In genomic region chr22:38489142-38489541, GRCh38 we compare ENCODE assay signal across 15 cellular contexts. TPM values are rescaled to one million over a fixed set of nuclear protein-coding genes. Genes with fewer than 3 reads are reported as not detected.
DNase-seq lines count a peak whose midpoint lies in the region; ATAC-seq, FAIRE-seq and TF ChIP-seq lines count a peak whose summit lies in the region.
"Had no signal": no experiment of that assay in that cellular context is flagged by ENCODE, and none has a peak within 500 bp of the region (broad histone marks: within the 10 kb centered on the region; RNA-seq: fewer than 3 reads in every experiment).

No MANE protein-coding gene starts in this region.

- intact Hi-C loops in K562 (cut with micrococcal nuclease) (no loop called here), spleen (cut with DNase I; ENCODE audit: low total_unique reads) (no loop called here), esophagus muscularis mucosa (cut with DNase I) (no loop called here)

- BruUV-seq in K562 (replicated peaks; lab: Mats Ljungman, UMichigan) = no TSS peak

- in situ Hi-C loops in GM23248 (cut with MboI) (no loop called here), K562 (cut with MboI) (no loop called here)

- TF ChIP-seq RAD21 in K562 (CRISPR knock-in tag; conservative IDR thresholded peaks at IDR 0.05 in 1 of 2, IDR thresholded peaks at IDR 0.05 in 1 of 2) = no peak

- no peaks in the 10 kb centered on the region for H3K9me3 ChIP-seq in GM23248 (ENCODE audit: low read depth)
- H3K9me3 ChIP-seq in K562 (replicated peaks; ENCODE audit: control insufficient read depth, insufficient read depth, low read depth, low read length) = no peaks in the 10 kb centered on the region
- H3K9me3 ChIP-seq in spleen = no peaks in the 10 kb centered on the region
- H3K9me3 ChIP-seq in esophagus muscularis mucosa = no peaks in the 10 kb centered on the region
- no peaks in the 10 kb centered on the region for H3K9me3 ChIP-seq in gastroesophageal sphincter
- H3K9me3 ChIP-seq: A549 had no signal

- H3K36me3 ChIP-seq in GM23248 (ENCODE audit: low read depth) (peaks cover 95% of the 10 kb centered on the region), K562 (ENCODE audit: control insufficient read depth, insufficient read depth, low read length) (peaks cover 94% of the 10 kb centered on the region), spleen (peaks cover 12 to 100% (median 100%) of the 10 kb centered on the region in 6 donors), esophagus muscularis mucosa (peaks cover 96 to 100% (median 100%) of the 10 kb centered on the region in 4 donors), gastroesophageal sphincter (peaks cover 21 to 100% of the 10 kb centered on the region in 2 donors)

- H2AFZ ChIP-seq in GM23248 = no peak overlapping the region
- no peak overlapping the region for H2AFZ ChIP-seq in K562 (ENCODE audit: low read depth, low read length)

- FAIRE-seq in K562 (lab: Jason Lieb, UNC) = no peak
- FAIRE-seq: A549, D721Med had no signal

- H3K4me1 Mint-ChIP-seq in activated naive CD4-positive, alpha-beta T cell treated with anti-CD3 and anti-CD28 coated beads, Interleukin-2, amount 50 U/mL, for 24 hours = peaks cover 63% of the 10 kb centered on the region

- H3K4me2 ChIP-seq in GM23248 (ENCODE audit: unreplicated experiment) (no peak overlapping the region), K562 (ENCODE audit: insufficient read depth, low read length) (no peak overlapping the region)
- H3K4me2 ChIP-seq: A549 had no signal

- CTCF ChIA-PET in K562 (lab: Yijun Ruan, JAX; ENCODE audit: low intra/inter-chr PET ratio) = no interaction called here

- H4K20me1 ChIP-seq in GM23248 (ENCODE audit: insufficient read depth) (0 out of 2 replicates have a peak, but pooled peaks cover 5% of the 10 kb centered on the region), K562 (replicated peaks; ENCODE audit: control insufficient read depth, insufficient read depth, low read length) (no peaks in the 10 kb centered on the region)

- H3K79me2 ChIP-seq in GM23248 (ENCODE audit: insufficient read depth) (peaks cover 85% of the 10 kb centered on the region), K562 (ENCODE audit: control insufficient read depth, insufficient read depth, low read length) (no peaks in the 10 kb centered on the region; the same call in 1 of the 3 replicates)

- no peak for ATAC-seq in activated naive CD4-positive, alpha-beta T cell treated with anti-CD3 and anti-CD28 coated beads, Interleukin-2, amount 50 U/mL, for 72 hours
- ATAC-seq in K562 (no peak), gastroesophageal sphincter (no peak)
- ATAC-seq: A549 had no signal

- H3K4me1 ChIP-seq in GM23248 (ENCODE audit: insufficient read depth) = peaks cover 32% of the 10 kb centered on the region
- no peaks in the 10 kb centered on the region for H3K4me1 ChIP-seq in K562 (replicated peaks in 1 of 2; ENCODE audit: control insufficient read depth in 2 of 2, insufficient read depth in 2 of 2, low read length in 2 of 2)
- peaks cover 0 to 95% (median 13%) of the 10 kb centered on the region in 6 donors for H3K4me1 ChIP-seq in spleen
- H3K4me1 ChIP-seq in esophagus muscularis mucosa = peaks cover 20 to 59% (median 56%) of the 10 kb centered on the region in 4 donors
- peaks cover 4 to 69% (median 13%) of the 10 kb centered on the region in 3 donors for H3K4me1 ChIP-seq in gastroesophageal sphincter

- H3K27me3 ChIP-seq in GM23248 (replicated peaks; ENCODE audit: insufficient read depth) (no peaks in the 10 kb centered on the region), K562 (ENCODE audit: control insufficient read depth in 2 of 2, insufficient read depth in 2 of 2, low read length in 2 of 2) (no peaks in the 10 kb centered on the region), spleen (replicated peaks in 1 of 7) (no peaks in the 10 kb centered on the region), esophagus muscularis mucosa (no peaks in the 10 kb centered on the region), gastroesophageal sphincter (no peaks in the 10 kb centered on the region)

- no peak overlapping the region for H3K4me3 Mint-ChIP-seq in activated naive CD4-positive, alpha-beta T cell treated with anti-CD3 and anti-CD28 coated beads, Interleukin-2, amount 50 U/mL, for 24 hours

- TF ChIP-seq POLR2A in K562 (conservative IDR thresholded peaks at IDR 0.05) (no peak), spleen (IDR thresholded peaks at IDR 0.05) (no peak), esophagus muscularis mucosa (IDR thresholded peaks at IDR 0.05; ENCODE audit: low read depth) (no peak), gastroesophageal sphincter (IDR thresholded peaks at IDR 0.05) (no peak)

- H3K4me3 ChIP-seq in GM23248 (no peak overlapping the region), K562 (no peak overlapping the region), spleen (no peak overlapping the region), esophagus muscularis mucosa (no peak overlapping the region), gastroesophageal sphincter (no peak overlapping the region)
- H3K4me3 ChIP-seq: A549 had no signal

- TF ChIP-seq EP300 in K562 (IDR thresholded peaks at IDR 0.05; ENCODE audit: low read length) (no peak), esophagus muscularis mucosa (IDR thresholded peaks at IDR 0.05) (no peak), gastroesophageal sphincter (IDR thresholded peaks at IDR 0.05) (no peak)

- H3K9me1 ChIP-seq in K562 (ENCODE audit: control insufficient read depth, insufficient read depth, low read length) = peaks cover 3% of the 10 kb centered on the region

- H3K36me3 Mint-ChIP-seq in activated naive CD4-positive, alpha-beta T cell treated with anti-CD3 and anti-CD28 coated beads, Interleukin-2, amount 50 U/mL, for 24 hours = peaks cover 31% of the 10 kb centered on the region
- H3K36me3 Mint-ChIP-seq in activated naive CD4-positive, alpha-beta T cell treated with anti-CD3 and anti-CD28 coated beads, Interleukin-2, amount 50 U/mL, for 72 hours = peaks cover 48 to 80% of the 10 kb centered on the region in 2 donors

- TF ChIP-seq CTCF in K562 (IDR thresholded peaks at IDR 0.05 in 2 of 3, conservative IDR thresholded peaks at IDR 0.05 in 1 of 3; ENCODE audit: insufficient read depth in 2 of 3, low read depth in 1 of 3, low read length in 3 of 3) (no peak), spleen (IDR thresholded peaks at IDR 0.05 in 8 of 11, conservative IDR thresholded peaks at IDR 0.05 in 3 of 11) (no peak), esophagus muscularis mucosa (IDR thresholded peaks at IDR 0.05) (no peak), gastroesophageal sphincter (IDR thresholded peaks at IDR 0.05) (no peak)

- peaks cover 93% of the 10 kb centered on the region for H3F3A ChIP-seq in GM23248 (ENCODE audit: insufficient read depth)

- H3K27ac ChIP-seq in GM23248 (peak overlapping the region; percentile 4; the same call in 1 of the 2 replicates), K562 (ENCODE audit: extremely low read depth, low read depth, low read length) (no peak overlapping the region), spleen (no peak overlapping the region), esophagus muscularis mucosa (replicated peaks in 1 of 4) (peak overlapping the region in 1 of 4 donors; percentile 73), gastroesophageal sphincter (peak overlapping the region in 1 of 4 donors; percentile 53)
- H3K27ac ChIP-seq: A549 had no signal

- H3K9me3 Mint-ChIP-seq in activated naive CD4-positive, alpha-beta T cell treated with anti-CD3 and anti-CD28 coated beads, Interleukin-2, amount 50 U/mL, for 24 hours = no peaks in the 10 kb centered on the region
- H3K9me3 Mint-ChIP-seq in activated naive CD4-positive, alpha-beta T cell treated with anti-CD3 and anti-CD28 coated beads, Interleukin-2, amount 50 U/mL, for 72 hours = no peaks in the 10 kb centered on the region

- POLR2A ChIA-PET in K562 (lab: Yijun Ruan, JAX) = interaction anchor here (0.6 to 2.9 kb wide), 3 partner anchors 10 to 640 kb away, joined by 3 to 10 read pairs (median 6); partner anchors contain the start of gene EIF3L

- peak overlapping the region; percentile 74 for H3K27ac Mint-ChIP-seq in activated naive CD4-positive, alpha-beta T cell treated with anti-CD3 and anti-CD28 coated beads, Interleukin-2, amount 50 U/mL, for 24 hours
- H3K27ac Mint-ChIP-seq in activated naive CD4-positive, alpha-beta T cell treated with anti-CD3 and anti-CD28 coated beads, Interleukin-2, amount 50 U/mL, for 72 hours = peak overlapping the region in 1 of 2 donors; percentile 71

- no peak for DNase-seq in activated naive CD4-positive, alpha-beta T cell treated with anti-CD3 and anti-CD28 coated beads, Interleukin-2, amount 50 U/mL, for 72 hours (ENCODE audit: low spot score in 2 of 2)
- DNase-seq in GM23248 (no peak), K562 (ENCODE audit: extremely low read depth in 1 of 4, low spot score in 3 of 4) (no peak), spleen (peak; percentile 35), esophagus muscularis mucosa (ENCODE audit: extremely low spot score) (no peak)
- DNase-seq: AML-193, HCEC 1CT, Kasumi-1, NCI-H1105 treated with DMSO at 0.1 percent for 48 hours, NCI-H187, NCI-H69 had no signal

- H3K9ac ChIP-seq in GM23248 = no peak overlapping the region
- no peak overlapping the region for H3K9ac ChIP-seq in K562 (ENCODE audit: insufficient read depth in 1 of 2, low read depth in 2 of 2, low read length in 2 of 2)

- WGBS in GM23248 (ENCODE audit: low coverage in 1 of 2, low lambda C conversion rate in 2 of 2, missing lambda C conversion rate in 2 of 2), 2 experiments = 97 to 98% methylated on average over 17 of the region's 17 CpGs
- 98% methylated on average over 11 of the region's 17 CpGs for WGBS in K562 (ENCODE audit: insufficient coverage, low coverage, missing lambda C conversion rate)
- WGBS in spleen, 5 donors = 94 to 97% (median 95%) methylated on average over 17 of the region's 17 CpGs
- WGBS in esophagus muscularis mucosa = 89% methylated on average over 17 of the region's 17 CpGs
- 85 to 90% methylated on average over 12 of the region's 17 CpGs for WGBS in gastroesophageal sphincter (ENCODE audit: low coverage in 1 of 2), 2 donors

- H3K27me3 Mint-ChIP-seq in activated naive CD4-positive, alpha-beta T cell treated with anti-CD3 and anti-CD28 coated beads, Interleukin-2, amount 50 U/mL, for 24 hours = no peaks in the 10 kb centered on the region

- H3K9me2 ChIP-seq in GM23248 (ENCODE audit: insufficient read depth) = no peaks in the 10 kb centered on the region

RNA-seq across cellular contexts. Expression of gene DDX17, which starts 17.0 kb away (rescaled TPM):
- total RNA-seq in activated naive CD4-positive, alpha-beta T cell treated with anti-CD3 and anti-CD28 coated beads, Interleukin-2, amount 50 U/mL, for 72 hours = 100 to 1,000 TPM; 382 to 415 TPM
- 312 and 370 TPM in 2 replicates for total RNA-seq in GM23248 (2014; rRNA removed; shearing (Covaris generic))
- polyA plus RNA-seq in GM23248 (2016; fragmentation: Nextera tagmentation; extraction: Ambion mirVana) (28.5 and 30.1 TPM in 2 replicates), K562 (2011; rRNA removed) (421 and 553 TPM in 2 replicates), K562 (2014; fragmentation: Illumina TruSeq; extraction: Trizol) (160 and 185 TPM in 2 replicates), K562 (2014; fragmentation: Nextera tagmentation; extraction: Ambion mirVana) (10 to 100 TPM; 17.6 to 66.9 TPM), K562 (2014; rRNA removed) (252 and 270 TPM in 2 replicates), spleen (100 to 1,000 TPM; 150 to 224 (median 204) TPM)
- 606 and 912 TPM in 2 replicates for total RNA-seq in K562 (2011; cell fraction: chromatin; rRNA removed; ENCODE audit: low replicate concordance)
- 357 and 403 TPM in 2 replicates for total RNA-seq in K562 (2011; cell fraction: nucleolus; rRNA removed)
- total RNA-seq in K562 (2011; cell fraction: nucleoplasm; rRNA removed) = 494 and 663 TPM in 2 replicates
- total RNA-seq in K562 (2014; rRNA removed) (330 and 355 TPM in 2 replicates), K562 (2014; rRNA removed; fragmentation: Illumina TruSeq; extraction: Trizol) (165 and 171 TPM in 2 replicates), K562 (2015; rRNA removed; fragmentation: Illumina TruSeq; extraction: Trizol) (182 and 189 TPM in 2 replicates), K562 (2021) (216 and 224 TPM in 2 replicates), spleen (100 to 1,000 TPM; 579 to 818 (median 658) TPM), esophagus muscularis mucosa (1,000 to 10,000 TPM in 1 of 4 donors, 100 to 1,000 TPM in 3; 327 to 1,333 (median 592) TPM), gastroesophageal sphincter (100 to 1,000 TPM; 323 to 610 (median 490) TPM)
- polyA plus RNA-seq in K562 (2011; cell fraction: cytosol; rRNA removed) = 303 and 320 TPM in 2 replicates
- polyA plus RNA-seq in K562 (2011; cell fraction: nucleus; rRNA removed) = 1,663 and 2,084 TPM in 2 replicates
- polyA plus RNA-seq in K562 (2012) = 105 and 137 TPM in 2 replicates
- 387 and 408 TPM in 2 replicates for polyA minus RNA-seq in K562 (2011; rRNA and poly(A)+ RNA removed)
- polyA minus RNA-seq in K562 (2011; cell fraction: cytosol; rRNA and poly(A)+ RNA removed) = 127 and 132 TPM in 2 replicates
- 457 and 507 TPM in 2 replicates for polyA minus RNA-seq in K562 (2011; cell fraction: nucleus; rRNA and poly(A)+ RNA removed)

RNA-seq across cellular contexts. Expression of gene KDELR3, which starts 21.2 kb away (rescaled TPM):
- under 1 TPM; 0.59 to 0.89 TPM for total RNA-seq in activated naive CD4-positive, alpha-beta T cell treated with anti-CD3 and anti-CD28 coated beads, Interleukin-2, amount 50 U/mL, for 72 hours
- 191 and 197 TPM in 2 replicates for total RNA-seq in GM23248 (2014; rRNA removed; shearing (Covaris generic))
- polyA plus RNA-seq in GM23248 (2016; fragmentation: Nextera tagmentation; extraction: Ambion mirVana) = 326 and 335 TPM in 2 replicates
- 28.0 and 28.7 TPM in 2 replicates for total RNA-seq in K562 (2011; cell fraction: chromatin; rRNA removed; ENCODE audit: low replicate concordance)
- 33.2 and 33.5 TPM in 2 replicates for total RNA-seq in K562 (2011; cell fraction: nucleolus; rRNA removed)
- 37.2 and 51.0 TPM in 2 replicates for total RNA-seq in K562 (2011; cell fraction: nucleoplasm; rRNA removed)
- total RNA-seq in K562 (2014; rRNA removed) = 8.8 and 10.9 TPM in 2 replicates
- total RNA-seq in K562 (2014; rRNA removed; fragmentation: Illumina TruSeq; extraction: Trizol) = 9.6 and 10.8 TPM in 2 replicates
- 7.1 and 7.4 TPM in 2 replicates for total RNA-seq in K562 (2015; rRNA removed; fragmentation: Illumina TruSeq; extraction: Trizol)
- total RNA-seq in K562 (2021) = 10.6 and 12.2 TPM in 2 replicates
- 44.8 and 49.1 TPM in 2 replicates for polyA plus RNA-seq in K562 (2011; rRNA removed)
- 32.6 and 47.4 TPM in 2 replicates for polyA plus RNA-seq in K562 (2011; cell fraction: cytosol; rRNA removed)
- polyA plus RNA-seq in K562 (2011; cell fraction: nucleus; rRNA removed) = 8.3 and 16.8 TPM in 2 replicates
- 11.4 and 20.4 TPM in 2 replicates for polyA plus RNA-seq in K562 (2012)
- 18.7 and 23.6 TPM in 2 replicates for polyA plus RNA-seq in K562 (2014; fragmentation: Illumina TruSeq; extraction: Trizol)
- polyA plus RNA-seq in K562 (2014; fragmentation: Nextera tagmentation; extraction: Ambion mirVana) = 1 to 10 TPM; 7.6 to 8.5 TPM
- 13.7 and 19.7 TPM in 2 replicates for polyA plus RNA-seq in K562 (2014; rRNA removed)
- polyA minus RNA-seq in K562 (2011; rRNA and poly(A)+ RNA removed) = 21.7 and 25.7 TPM in 2 replicates
- polyA minus RNA-seq in K562 (2011; cell fraction: cytosol; rRNA and poly(A)+ RNA removed) = 8.5 and 11.5 TPM in 2 replicates
- 4.0 and 8.4 TPM in 2 replicates for polyA minus RNA-seq in K562 (2011; cell fraction: nucleus; rRNA and poly(A)+ RNA removed)
- total RNA-seq in spleen = 1 to 10 TPM; 1.5 to 4.9 (median 3.1) TPM
- polyA plus RNA-seq in spleen = 1 to 10 TPM in 2 of 3 donors, under 1 TPM in 1; 1.00 to 3.1 (median 1.2) TPM
- total RNA-seq in esophagus muscularis mucosa = 10 to 100 TPM in 1 of 4 donors, 1 to 10 TPM in 3; 3.5 to 12.9 (median 7.0) TPM
- 10 to 100 TPM in 1 of 4 donors, 1 to 10 TPM in 3; 2.6 to 19.7 (median 5.4) TPM for total RNA-seq in gastroesophageal sphincter

RNA-seq across cellular contexts. Expression of gene KCNJ4, which starts 34.1 kb away (rescaled TPM):
- total RNA-seq in activated naive CD4-positive, alpha-beta T cell treated with anti-CD3 and anti-CD28 coated beads, Interleukin-2, amount 50 U/mL, for 72 hours = not detected
- not detected in 2 replicates for total RNA-seq in GM23248 (2014; rRNA removed; shearing (Covaris generic))
- polyA plus RNA-seq in GM23248 (2016; fragmentation: Nextera tagmentation; extraction: Ambion mirVana) = not detected in 2 replicates
- 0.23 TPM in 1 of 2 replicates, not detected in the other for total RNA-seq in K562 (2011; cell fraction: chromatin; rRNA removed; ENCODE audit: low replicate concordance)
- 0.26 and 0.33 TPM in 2 replicates for total RNA-seq in K562 (2011; cell fraction: nucleolus; rRNA removed)
- total RNA-seq in K562 (2011; cell fraction: nucleoplasm; rRNA removed) = not detected in 2 replicates
- 0.09 and 0.41 TPM in 2 replicates for total RNA-seq in K562 (2014; rRNA removed)
- total RNA-seq in K562 (2014; rRNA removed; fragmentation: Illumina TruSeq; extraction: Trizol) = not detected in 2 replicates
- total RNA-seq in K562 (2015; rRNA removed; fragmentation: Illumina TruSeq; extraction: Trizol) = not detected in 2 replicates
- 0.13 and 0.55 TPM in 2 replicates for total RNA-seq in K562 (2021)
- 0.07 and 0.18 TPM in 2 replicates for polyA plus RNA-seq in K562 (2011; rRNA removed)
- 0.13 and 0.24 TPM in 2 replicates for polyA plus RNA-seq in K562 (2011; cell fraction: cytosol; rRNA removed)
- 0.10 TPM in 2 replicates for polyA plus RNA-seq in K562 (2011; cell fraction: nucleus; rRNA removed)
- polyA plus RNA-seq in K562 (2012) = 0.07 and 0.15 TPM in 2 replicates
- polyA plus RNA-seq in K562 (2014; fragmentation: Illumina TruSeq; extraction: Trizol) = 0.07 and 0.28 TPM in 2 replicates
- polyA plus RNA-seq in K562 (2014; fragmentation: Nextera tagmentation; extraction: Ambion mirVana) = not detected
- polyA plus RNA-seq in K562 (2014; rRNA removed) = 0.20 and 0.27 TPM in 2 replicates
- polyA minus RNA-seq in K562 (2011; rRNA and poly(A)+ RNA removed) = 0.09 TPM in 1 of 2 replicates, not detected in the other
- polyA minus RNA-seq in K562 (2011; cell fraction: cytosol; rRNA and poly(A)+ RNA removed) = 0.38 TPM in 1 of 2 replicates, not detected in the other
- polyA minus RNA-seq in K562 (2011; cell fraction: nucleus; rRNA and poly(A)+ RNA removed) = 0.22 TPM in 1 of 2 replicates, not detected in the other
- not detected for total RNA-seq in spleen
- not detected for polyA plus RNA-seq in spleen
- not detected for total RNA-seq in esophagus muscularis mucosa
- not detected for total RNA-seq in gastroesophageal sphincter
